Comparison of ENCODE assay signal across 11 cellular contexts in the genomic region with DNA sequence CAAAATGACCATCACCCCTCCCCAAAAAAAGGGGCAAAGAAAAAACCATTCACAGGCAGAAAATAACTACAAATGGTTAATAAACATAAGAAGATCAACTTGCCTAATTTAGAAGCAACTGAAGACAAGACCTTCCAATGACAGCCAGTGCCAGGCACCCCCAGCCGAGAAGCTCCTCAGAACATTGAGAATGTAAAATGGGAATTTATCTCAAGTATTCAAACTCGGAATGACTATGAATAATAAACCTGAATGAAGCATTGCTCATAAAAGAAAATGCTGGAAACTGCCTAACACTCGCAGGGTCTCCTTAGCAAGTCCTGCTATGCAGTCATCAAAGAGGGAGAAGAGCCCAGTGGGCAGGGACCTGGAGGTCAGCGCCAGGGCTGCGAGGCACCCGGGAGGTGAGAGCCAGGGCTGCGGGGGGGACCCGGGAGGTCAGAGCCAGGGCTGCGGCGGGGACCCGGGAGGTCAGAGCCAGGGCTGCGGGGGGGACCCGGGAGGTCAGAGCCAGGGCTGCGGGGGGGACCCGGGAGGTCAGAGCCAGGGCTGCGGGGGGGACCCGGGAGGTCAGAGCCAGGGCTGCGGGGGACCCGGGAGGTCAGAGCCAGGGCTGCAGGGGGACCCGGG.
"Had no signal": no experiment of that assay in that cellular context is flagged by ENCODE, and none has a peak within 500 bp of the region (broad histone marks: within the 10 kb centered on the region; RNA-seq: fewer than 3 reads in every experiment).

No MANE protein-coding gene starts in this region.

- DNase-seq: activated CD4-positive, alpha-beta T cell treated with anti-CD3 and anti-CD28 coated beads, Interleukin-2, amount 50 U/mL, for 4 hours; activated gamma-delta T cell treated with Interleukin-2 at 50 U/mL for 16 hours; activated T-cell treated with anti-CD3 and anti-CD28 coated beads, Interleukin-2, amount 50 U/mL, for 4 hours; adrenal gland; esophagus squamous epithelium; foreskin fibroblast; small intestine; transverse colon had no signal

- H3K9me3 ChIP-seq: adrenal gland, esophagus squamous epithelium, left lung, neutrophil, transverse colon had no signal

- ATAC-seq: activated T-cell treated with anti-CD3 and anti-CD28 coated beads, Interleukin-2, amount 50 U/mL, for 4 hours; SK-N-SH treated with all-trans-retinoic acid at 6 μM for 48 hours had no signal

- H3K4me3 ChIP-seq: adrenal gland, esophagus squamous epithelium, left lung, transverse colon had no signal

- H3K27ac ChIP-seq: adrenal gland, esophagus squamous epithelium, left lung, neutrophil had no signal

- H3K36me3 ChIP-seq: adrenal gland, left lung, neutrophil, transverse colon had no signal

- H3K9me3 Mint-ChIP-seq: activated T-cell treated with anti-CD3 and anti-CD28 coated beads, Interleukin-2, amount 50 U/mL, for 4 hours had no signal

- H3K27me3 ChIP-seq: adrenal gland, esophagus squamous epithelium, left lung, neutrophil, transverse colon had no signal

- H3K4me3 Mint-ChIP-seq: activated T-cell treated with anti-CD3 and anti-CD28 coated beads, Interleukin-2, amount 50 U/mL, for 4 hours had no signal
